17 cellular contexts compared by ENCODE assay signal in genomic region chr19:48302600-48302959, GRCh38. TPM values are rescaled to one million over a fixed set of nuclear protein-coding genes. Genes with fewer than 3 reads are reported as not detected.
A peak's percentile ranks its signal among the peaks of the same experiment; 100 is the strongest.
DNase-seq lines count a peak whose midpoint lies in the region; ATAC-seq and TF ChIP-seq lines count a peak whose summit lies in the region.
"Had no signal": no experiment of that assay in that cellular context is flagged by ENCODE, and none has a peak within 500 bp of the region (broad histone marks: within the 10 kb centered on the region; RNA-seq: fewer than 3 reads in every experiment).

No MANE protein-coding gene starts in this region.

- TF ChIP-seq CTCF in WERI-Rb-1 (IDR thresholded peaks at IDR 0.05; ENCODE audit: low read depth, low read length) (no peak), osteoblast (IDR thresholded peaks at IDR 0.05; ENCODE audit: extremely low read depth, low read depth, low read length) (no peak)

- H3K9me3 ChIP-seq in WERI-Rb-1 (ENCODE audit: severe bottlenecking) (no peaks in the 10 kb centered on the region), osteoblast (ENCODE audit: low read depth, low read length) (no peaks in the 10 kb centered on the region)
- H3K9me3 ChIP-seq: HAP-1 had no signal

- H3K79me2 ChIP-seq in osteoblast (ENCODE audit: insufficient read depth, low read length): no peaks in the 10 kb centered on the region

- no peak overlapping the region for H2AFZ ChIP-seq in osteoblast (ENCODE audit: low read length)
- H2AFZ ChIP-seq: GM23338 had no signal

- H4K20me1 ChIP-seq in osteoblast (ENCODE audit: insufficient read depth, low read length): no peaks in the 10 kb centered on the region

- no peak for ATAC-seq in GM18870 (IDR thresholded peaks at IDR 0.05; ENCODE audit: unreplicated experiment)
- ATAC-seq: GM12878, GM23338 had no signal

- H3K27ac ChIP-seq in WERI-Rb-1 (no peak overlapping the region), osteoblast (ENCODE audit: low read depth, low read length) (no peak overlapping the region)

- H3K4me1 ChIP-seq in osteoblast (ENCODE audit: insufficient read depth, low read length): no peaks in the 10 kb centered on the region
- H3K4me1 ChIP-seq: HAP-1 had no signal

- H3K27me3 ChIP-seq in WERI-Rb-1 (ENCODE audit: insufficient read depth, low read depth, severe bottlenecking) (no peaks in the 10 kb centered on the region), osteoblast (ENCODE audit: insufficient read depth, low read length) (no peaks in the 10 kb centered on the region)

- H3K4me3 ChIP-seq in WERI-Rb-1 (ENCODE audit: low read depth, low read length) (no peak overlapping the region), osteoblast (ENCODE audit: insufficient read depth, low read length) (no peak overlapping the region)
- H3K4me3 ChIP-seq: GM12878, GM23338, HAP-1 had no signal

- DNase-seq in NCI-H82 (lab: John Stamatoyannopoulos, UW) (peak; percentile 61), NCI-H82 treated with DMSO at 0.1 percent for 48 hours (lab: John Stamatoyannopoulos, UW; ENCODE audit: unreplicated experiment) (no peak), WERI-Rb-1 (peak; percentile 79), osteoblast (ENCODE audit: insufficient read length, low spot score, missing footprints) (peak; percentile 74), SW480 (ENCODE audit: low spot score) (no peak)
- DNase-seq: C1 segment of cervical spinal cord; Calu3; CD4-positive, alpha-beta memory T cell; COR-L47; DMS79; EL; GDM1; HFFc6 had no signal

- H3K4me2 ChIP-seq in osteoblast (ENCODE audit: insufficient read depth, low read length): no peak overlapping the region
- H3K4me2 ChIP-seq: GM23338 had no signal

- H3K36me3 ChIP-seq in WERI-Rb-1 (no peaks in the 10 kb centered on the region), osteoblast (ENCODE audit: insufficient read depth, low read length) (no peaks in the 10 kb centered on the region)
- H3K36me3 ChIP-seq: HAP-1 had no signal

RNA-seq across cellular contexts. Expression of gene EMP3, which starts 22.8 kb away (rescaled TPM):
- 185 and 216 TPM in 2 replicates for total RNA-seq in osteoblast

RNA-seq across cellular contexts. Expression of gene ZNF114, which starts 32.7 kb away (rescaled TPM):
- total RNA-seq in osteoblast: under 0.01 and 0.29 TPM in 2 replicates

RNA-seq across cellular contexts. Expression of gene CARD8, which starts 46.9 kb away (rescaled TPM):
- total RNA-seq in osteoblast: 17.4 and 18.0 TPM in 2 replicates

Comparison
In these comparisons a context has a peak if more than half of its experiments do, and no peak if none do; other contexts are left out.
1. DNase-seq: peak in NCI-H82 (single experiment), WERI-Rb-1 (single experiment) and osteoblast (single experiment); none in NCI-H82 treated with DMSO at 0.1 percent for 48 hours (single experiment) and SW480 (single experiment).